ENCODE assay signal across 36 cellular contexts in genomic region chr4:141570290-141570689, GRCh38.
"Had no signal": no experiment of that assay in that cellular context is flagged by ENCODE, and none has a peak within 500 bp of the region (broad histone marks: within the 10 kb centered on the region; RNA-seq: fewer than 3 reads in every experiment).

No MANE protein-coding gene starts in this region.

- H3K4me3 ChIP-seq: adrenal gland, body of pancreas, breast epithelium, MG63, PC-9, SJCRH30 had no signal

- H3K9me3 ChIP-seq: adrenal gland, body of pancreas, breast epithelium, MG63 had no signal

- DNase-seq: activated CD4-positive, alpha-beta T cell treated with anti-CD3 and anti-CD28 coated beads for 1 hour; activated CD4-positive, alpha-beta T cell treated with anti-CD3 and anti-CD28 coated beads for 48 hours; activated CD4-positive, alpha-beta T cell treated with anti-CD3 and anti-CD28 coated beads, Interleukin-2, amount 50 U/mL, for 48 hours; activated CD4-positive, CD25-positive, alpha-beta regulatory T cell; activated CD8-positive, alpha-beta memory T cell treated with anti-CD3 and anti-CD28 coated beads, Interleukin-2, amount 50 U/mL, for 4 hours; activated CD8-positive, alpha-beta T cell treated with anti-CD3 and anti-CD28 coated beads, Interleukin-2, amount 10 ng/mL, durations not matched to agents 7 days and 5 days; activated gamma-delta T cell treated with Interleukin-2 at 50 U/mL for 16 hours; activated naive CD4-positive, alpha-beta T cell treated with anti-CD3 and anti-CD28 coated beads for 36 hours; activated T-cell treated with anti-CD3 and anti-CD28 coated beads for 4 hours; activated T-cell treated with anti-CD3 and anti-CD28 coated beads, Interleukin-2, amount 50 U/mL, for 4 hours; adrenal gland; body of pancreas; Karpas-422; KBM-7; MG63; NCI-H1105 treated with DMSO at 0.1 percent for 48 hours; NCI-H1436; NCI-H1694; NCI-H1930; NCI-H2081 treated with DMSO at 0.1 percent for 48 hours; NCI-H226; NCI-H446 treated with DMSO at 0.1 percent for 48 hours; NCI-H524; PC-9; SHP77; SJCRH30; SW 1271; T-helper 1 cell; T-helper 2 cell; T-helper 9 cell; WERI-Rb-1 had no signal

- H3K27ac ChIP-seq: adrenal gland, body of pancreas, breast epithelium, PC-9, WERI-Rb-1 had no signal

- H3K4me2 ChIP-seq: PC-9 had no signal

- H3K27me3 ChIP-seq: adrenal gland, body of pancreas, breast epithelium, MG63, SJCRH30 had no signal

- H3K4me1 ChIP-seq: adrenal gland, breast epithelium had no signal

- H3K36me3 ChIP-seq: adrenal gland, breast epithelium, MG63, SJCRH30, WERI-Rb-1 had no signal

- H3K4me3 Mint-ChIP-seq: activated CD8-positive, alpha-beta T cell treated with anti-CD3 and anti-CD28 coated beads, Interleukin-2, amount 10 ng/mL, durations not matched to agents 7 days and 5 days; activated naive CD4-positive, alpha-beta T cell treated with anti-CD3 and anti-CD28 coated beads for 36 hours; activated T-cell treated with anti-CD3 and anti-CD28 coated beads, Interleukin-2, amount 50 U/mL, for 4 hours; activated T-helper 1 cell treated with anti-CD3 and anti-CD28 coated beads, Interleukin-12 subunit alpha, Interleukin-12 subunit beta, Interleukin-2, Interleukin-4 antibody, amounts not matched to agents 30 ng/mL and 10 ng/mL and 1 ng/mL, durations not matched to agents 14 hours and 24 hours and 36 hours had no signal

- H3K9me3 Mint-ChIP-seq: activated naive CD4-positive, alpha-beta T cell treated with anti-CD3 and anti-CD28 coated beads for 36 hours; activated naive CD4-positive, alpha-beta T cell treated with anti-CD3 and anti-CD28 coated beads, Interleukin-2, amount 50 U/mL, for 72 hours; activated T-cell treated with anti-CD3 and anti-CD28 coated beads, Interleukin-2, amount 50 U/mL, for 4 hours; activated T-helper 1 cell treated with anti-CD3 and anti-CD28 coated beads, Interleukin-12 subunit alpha, Interleukin-12 subunit beta, Interleukin-2, Interleukin-4 antibody, amounts not matched to agents 30 ng/mL and 10 ng/mL and 1 ng/mL, durations not matched to agents 14 hours and 24 hours and 36 hours had no signal

- H3K36me3 Mint-ChIP-seq: activated naive CD4-positive, alpha-beta T cell treated with anti-CD3 and anti-CD28 coated beads, Interleukin-2, amount 50 U/mL, for 72 hours had no signal

- FAIRE-seq: astrocyte, RCC 7860 had no signal

- H2AFZ ChIP-seq: PC-9 had no signal

- H3K27ac Mint-ChIP-seq: activated CD8-positive, alpha-beta T cell treated with anti-CD3 and anti-CD28 coated beads, Interleukin-2, amount 10 ng/mL, durations not matched to agents 7 days and 5 days; activated naive CD4-positive, alpha-beta T cell treated with anti-CD3 and anti-CD28 coated beads for 36 hours; activated naive CD4-positive, alpha-beta T cell treated with anti-CD3 and anti-CD28 coated beads, Interleukin-2, amount 50 U/mL, for 72 hours; activated T-helper 1 cell treated with anti-CD3 and anti-CD28 coated beads, Interleukin-12 subunit alpha, Interleukin-12 subunit beta, Interleukin-2, Interleukin-4 antibody, amounts not matched to agents 30 ng/mL and 10 ng/mL and 1 ng/mL, durations not matched to agents 14 hours and 24 hours and 36 hours had no signal

- ATAC-seq: activated CD8-positive, alpha-beta T cell treated with anti-CD3 and anti-CD28 coated beads, Interleukin-2, amount 10 ng/mL, durations not matched to agents 7 days and 5 days; activated naive CD4-positive, alpha-beta T cell treated with anti-CD3 and anti-CD28 coated beads, Interleukin-2, amount 50 U/mL, for 72 hours; activated T-cell treated with anti-CD3 and anti-CD28 coated beads, Interleukin-2, amount 50 U/mL, for 4 hours; body of pancreas had no signal
